In the genomic region with DNA sequence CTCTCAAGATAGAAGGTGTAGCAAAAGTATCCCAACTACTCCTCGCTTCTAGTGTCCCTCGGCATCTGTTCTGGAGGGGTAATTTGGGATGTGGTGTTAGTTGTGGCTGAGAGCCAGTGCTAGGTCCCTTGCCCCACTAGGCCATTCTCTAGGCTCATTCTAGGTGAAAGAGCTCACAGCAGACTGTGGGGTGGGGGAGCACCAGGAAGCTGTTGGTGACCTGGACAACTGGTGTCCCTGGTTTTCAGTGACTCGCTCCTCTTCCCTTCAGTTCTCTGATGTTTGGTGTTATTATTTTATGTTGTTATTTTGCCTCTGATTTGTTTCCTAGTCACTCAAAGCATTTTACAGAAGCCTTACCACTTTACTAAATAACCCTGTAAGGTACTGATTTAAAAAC, we compare ENCODE assay signal across 12 cellular contexts.
"Had no signal": no experiment of that assay in that cellular context is flagged by ENCODE, and none has a peak within 500 bp of the region (broad histone marks: within the 10 kb centered on the region; RNA-seq: fewer than 3 reads in every experiment).

No MANE protein-coding gene starts in this region.

- DNase-seq: activated CD4-positive, alpha-beta T cell treated with anti-CD3 and anti-CD28 coated beads for 48 hours; activated CD4-positive, CD25-positive, alpha-beta regulatory T cell; activated CD8-positive, alpha-beta T cell treated with anti-CD3 and anti-CD28 coated beads, Interleukin-2, amount 10 ng/mL, durations not matched to agents 7 days and 5 days; activated naive CD4-positive, alpha-beta T cell treated with anti-CD3 and anti-CD28 coated beads for 36 hours; activated T-cell treated with anti-CD3 and anti-CD28 coated beads, Interleukin-2, amount 50 U/mL, for 24 hours; anterior cingulate cortex; foreskin melanocyte; kidney; nucleus accumbens; stimulated activated naive CD4-positive, alpha-beta T cell; thyroid gland had no signal

- ATAC-seq: activated CD8-positive, alpha-beta T cell treated with anti-CD3 and anti-CD28 coated beads, Interleukin-2, amount 10 ng/mL, durations not matched to agents 7 days and 5 days had no signal

- H3K4me3 ChIP-seq: coronary artery, thyroid gland had no signal

- H3K9me3 ChIP-seq: thyroid gland had no signal

- H3K27ac ChIP-seq: thyroid gland had no signal

- H3K4me1 ChIP-seq: thyroid gland had no signal

- H3K27me3 ChIP-seq: thyroid gland had no signal
